In genomic region chr4:105471566-105472176, GRCh38 we compare ENCODE assay signal across 1 cellular context.
TF ChIP-seq lines count a peak whose summit lies in the region.

No MANE protein-coding gene starts in this region.

TF ChIP-seq in K562, 482 proteins besides CTCF, POLR2A, EP300 and RAD21 (continued from another document):
- TF ChIP-seq MYC (IDR thresholded peaks at IDR 0.05; ENCODE audit: low read depth, low read length) (no peak), MYC (CRISPR knock-in tag; IDR thresholded peaks at IDR 0.05; ENCODE audit: borderline replicate concordance, low read depth) (no peak), CC2D1A (IDR thresholded peaks at IDR 0.05) (peak; percentile 67), ZFP30 (CRISPR knock-in tag; IDR thresholded peaks at IDR 0.05; ENCODE audit: borderline replicate concordance) (no peak), HDGF (IDR thresholded peaks at IDR 0.05) (peak; percentile 71; the same call in 1 of the 2 replicates), RBM34 (IDR thresholded peaks at IDR 0.05; ENCODE audit: borderline replicate concordance, insufficient read depth, low read length) (no peak), SMC3 (conservative IDR thresholded peaks at IDR 0.05; ENCODE audit: insufficient read depth, low read depth, low read length) (peak; percentile 74), SMARCA4 (IDR thresholded peaks at IDR 0.05) (peak; percentile 23; the same call in 1 of the 2 replicates), JUND (IDR thresholded peaks at IDR 0.05; ENCODE audit: borderline replicate concordance, low read depth, low read length) (0 out of 2 replicates have a peak, but pooled peaks have one; percentile 24), JUND (tag; IDR thresholded peaks at IDR 0.05; ENCODE audit: borderline replicate concordance, low read depth, low read length) (no peak), XRCC5 (IDR thresholded peaks at IDR 0.05; ENCODE audit: low read depth, low read length) (no peak), KHSRP (IDR thresholded peaks at IDR 0.05) (no peak), MAZ (CRISPR knock-in tag; conservative IDR thresholded peaks at IDR 0.05 in 1 of 2, IDR thresholded peaks at IDR 0.05 in 1 of 2) (no peak), HINFP (tag; conservative IDR thresholded peaks at IDR 0.05; ENCODE audit: low read depth) (no peak), ZNF224 (CRISPR knock-in tag; IDR thresholded peaks at IDR 0.05) (no peak), PTTG1 (tag; IDR thresholded peaks at IDR 0.05; ENCODE audit: low read depth) (no peak), OTX1 (CRISPR knock-in tag; IDR thresholded peaks at IDR 0.05) (no peak), CUX1 (CRISPR knock-in tag; IDR thresholded peaks at IDR 0.05) (no peak), ZNF280B (CRISPR knock-in tag; IDR thresholded peaks at IDR 0.05) (no peak), HMGXB4 (CRISPR knock-in tag; IDR thresholded peaks at IDR 0.05) (no peak), THAP7 (CRISPR knock-in tag; IDR thresholded peaks at IDR 0.05) (no peak), POLR2AphosphoS5 (IDR thresholded peaks at IDR 0.05; ENCODE audit: control insufficient read depth, insufficient read depth, low read depth, low read length) (0 out of 2 replicates have a peak, but pooled peaks have one; percentile 2), ZNF655 (CRISPR knock-in tag; IDR thresholded peaks at IDR 0.05) (no peak), ARID1B (IDR thresholded peaks at IDR 0.05) (no peak), HDAC6 (IDR thresholded peaks at IDR 0.05; ENCODE audit: low read depth, low read length) (no peak), ARID3A (IDR thresholded peaks at IDR 0.05; ENCODE audit: borderline replicate concordance, low read depth, low read length) (no peak), SMAD3 (CRISPR knock-in tag; conservative IDR thresholded peaks at IDR 0.05) (no peak), MCM2 (IDR thresholded peaks at IDR 0.05; ENCODE audit: low read depth) (no peak), DEAF1 (CRISPR knock-in tag; IDR thresholded peaks at IDR 0.05) (peak; percentile 41), MTA3 (IDR thresholded peaks at IDR 0.05; ENCODE audit: borderline replicate concordance) (0 out of 2 replicates have a peak, but pooled peaks have one; percentile 30), ESRRA (IDR thresholded peaks at IDR 0.05; ENCODE audit: borderline replicate concordance, low read depth) (0 out of 2 replicates have a peak, but pooled peaks have one; percentile 38), ZHX1 (conservative IDR thresholded peaks at IDR 0.05; ENCODE audit: low read length) (no peak), L3MBTL2 (IDR thresholded peaks at IDR 0.05) (0 out of 2 replicates have a peak, but pooled peaks have one; percentile 22), STAG1 (CRISPR knock-in tag; IDR thresholded peaks at IDR 0.05; ENCODE audit: borderline replicate concordance) (no peak), NFXL1 (CRISPR knock-in tag; IDR thresholded peaks at IDR 0.05) (no peak), FOXK1 (CRISPR knock-in tag; IDR thresholded peaks at IDR 0.05; ENCODE audit: borderline replicate concordance) (no peak)
